Comparison of ENCODE assay signal across 13 cellular contexts in the genomic region with DNA sequence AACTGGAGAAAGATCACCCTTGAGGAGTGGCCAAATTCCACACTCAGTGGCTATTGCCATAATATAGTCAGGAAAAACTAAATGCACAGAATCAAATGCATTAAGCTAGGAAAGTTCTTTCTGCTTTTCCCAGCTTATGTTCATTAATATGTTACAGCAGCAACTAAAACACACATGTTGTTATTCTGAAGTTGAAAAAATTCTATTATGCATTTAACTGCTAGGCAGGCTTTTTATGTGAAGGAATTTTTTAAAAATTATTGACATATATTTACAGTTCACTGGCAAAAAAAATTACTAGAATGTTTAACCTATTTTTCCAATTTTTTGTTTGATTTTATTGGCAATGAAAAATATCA. TPM values are rescaled to one million over a fixed set of nuclear protein-coding genes. Genes with fewer than 3 reads are reported as not detected.
DNase-seq lines count a peak whose midpoint lies in the region; ATAC-seq and TF ChIP-seq lines count a peak whose summit lies in the region.
"Had no signal": no experiment of that assay in that cellular context is flagged by ENCODE, and none has a peak within 500 bp of the region (broad histone marks: within the 10 kb centered on the region; RNA-seq: fewer than 3 reads in every experiment).

No MANE protein-coding gene starts in this region.

- CTCF ChIA-PET in SK-N-SH (lab: Yijun Ruan, JAX) = interaction anchor here (0.8 to 10.7 kb wide), 9 partner anchors 9 to 151 kb away, joined by 3 to 160 read pairs (median 5); a partner anchor contains a TSS

- POLR2A ChIA-PET in SK-N-SH (lab: Yijun Ruan, JAX) = interaction anchor here (1.2 to 2.2 kb wide), 3 partner anchors 11 to 13 kb away, joined by 3 to 8 read pairs (median 8); a partner anchor contains a TSS

- no peak for DNase-seq in SK-N-SH
- no peak for DNase-seq in endothelial cell (ENCODE audit: low spot score)
- DNase-seq in neural progenitor cell (ENCODE audit: low spot score) = no peak
- no peak for DNase-seq in upper lobe of left lung
- DNase-seq in activated CD8-positive, alpha-beta memory T cell treated with anti-CD3 and anti-CD28 coated beads, Interleukin-2, amount 50 U/mL, for 4 hours = no peak
- DNase-seq: activated naive CD4-positive, alpha-beta T cell treated with anti-CD3 and anti-CD28 coated beads, Interleukin-2, amount 10 ng/mL, durations not matched to agents 7 days and 5 days; NCI-H1417 treated with DMSO at 0.1 percent for 48 hours; stimulated activated CD4-positive, alpha-beta T cell treated with anti-CD3 and anti-CD28 coated beads, Interleukin-2, amount 100 ng/mL, for 48 hours; stimulated activated naive B cell treated with anti-CD40 and anti-IgM and Interleukin-4, amounts not matched to agents 10 μg/mL and 1 μg/mL and 100 μg/mL, for 72 hours had no signal

- H3K27ac Mint-ChIP-seq in endothelial cell (ENCODE audit: unreplicated experiment) (peak overlapping the region; percentile 99), neural progenitor cell (no peak overlapping the region)
- H3K27ac Mint-ChIP-seq: activated naive CD4-positive, alpha-beta T cell treated with anti-CD3 and anti-CD28 coated beads, Interleukin-2, amount 10 ng/mL, durations not matched to agents 7 days and 5 days had no signal

- peaks cover 30% of the 10 kb centered on the region for H3F3A ChIP-seq in SK-N-SH (replicated peaks; ENCODE audit: insufficient read depth)
- H3F3A ChIP-seq in neural progenitor cell (ENCODE audit: low read depth) = peaks cover 19% of the 10 kb centered on the region

- H3K9me2 ChIP-seq in SK-N-SH = no peaks in the 10 kb centered on the region

- H3K4me3 ChIP-seq in SK-N-SH (ENCODE audit: low read depth in 2 of 2, low read length in 1 of 2) (peak overlapping the region; percentile 39 to 53), neural progenitor cell (no peak overlapping the region), upper lobe of left lung (peak overlapping the region in 2 of 4 donors; percentile 12 to 28)

- H3K9me3 ChIP-seq in SK-N-SH (no peaks in the 10 kb centered on the region), neural progenitor cell (ENCODE audit: low read depth) (no peaks in the 10 kb centered on the region), upper lobe of left lung (no peaks in the 10 kb centered on the region)

- no peak for TF ChIP-seq CTCF in SK-N-SH (IDR thresholded peaks at IDR 0.05)
- TF ChIP-seq CTCF in endothelial cell (IDR thresholded peaks at IDR 0.05; ENCODE audit: unreplicated experiment) = no peak
- no peak for TF ChIP-seq CTCF in neural progenitor cell (IDR thresholded peaks at IDR 0.05)
- TF ChIP-seq CTCF in upper lobe of left lung (IDR thresholded peaks at IDR 0.05) = no peak

- peaks cover 80% of the 10 kb centered on the region for H3K4me1 Mint-ChIP-seq in endothelial cell (ENCODE audit: unreplicated experiment)
- peaks cover 66% of the 10 kb centered on the region for H3K4me1 Mint-ChIP-seq in neural progenitor cell
- H3K4me1 Mint-ChIP-seq: activated naive CD4-positive, alpha-beta T cell treated with anti-CD3 and anti-CD28 coated beads, Interleukin-2, amount 10 ng/mL, durations not matched to agents 7 days and 5 days had no signal

- H3K4me3 Mint-ChIP-seq in endothelial cell (ENCODE audit: unreplicated experiment) = peak overlapping the region; percentile 92
- no peak overlapping the region for H3K4me3 Mint-ChIP-seq in neural progenitor cell
- H3K4me3 Mint-ChIP-seq: activated naive CD4-positive, alpha-beta T cell treated with anti-CD3 and anti-CD28 coated beads, Interleukin-2, amount 10 ng/mL, durations not matched to agents 7 days and 5 days had no signal

- H3K27ac ChIP-seq in SK-N-SH (ENCODE audit: low read depth in 2 of 2, low read length in 1 of 2) = peak overlapping the region; percentile 93 to 100
- no peak overlapping the region for H3K27ac ChIP-seq in neural progenitor cell
- H3K27ac ChIP-seq in upper lobe of left lung = peak overlapping the region; percentile 57 to 90 (median 84)
- H3K27ac ChIP-seq: 22Rv1 had no signal

- TF ChIP-seq EP300 in SK-N-SH (IDR thresholded peaks at IDR 0.05; ENCODE audit: borderline replicate concordance in 1 of 2, low read depth in 1 of 2, low read length in 1 of 2) (no peak), upper lobe of left lung (IDR thresholded peaks at IDR 0.05) (no peak)

- H3K27me3 ChIP-seq in SK-N-SH (ENCODE audit: insufficient read depth) (no peaks in the 10 kb centered on the region), neural progenitor cell (no peaks in the 10 kb centered on the region), upper lobe of left lung (no peaks in the 10 kb centered on the region)

- no peak for TF ChIP-seq RAD21 in SK-N-SH (IDR thresholded peaks at IDR 0.05; ENCODE audit: low read length)

- no peak overlapping the region for H2AFZ ChIP-seq in SK-N-SH (ENCODE audit: low read depth)
- no peak overlapping the region for H2AFZ ChIP-seq in neural progenitor cell (replicated peaks)

- no peak for TF ChIP-seq POLR2A in upper lobe of left lung (IDR thresholded peaks at IDR 0.05)

- H3K27me3 Mint-ChIP-seq in endothelial cell (ENCODE audit: unreplicated experiment) (peaks cover 5% of the 10 kb centered on the region), neural progenitor cell (ENCODE audit: insufficient read depth, low read depth) (no peaks in the 10 kb centered on the region)

- peak overlapping the region; percentile 81 for H3K4me2 ChIP-seq in SK-N-SH
- H3K4me2 ChIP-seq in neural progenitor cell = peak overlapping the region; percentile 61

- H3K36me3 ChIP-seq in SK-N-SH (replicated peaks in 1 of 2; ENCODE audit: control insufficient read depth in 1 of 2, insufficient read depth in 2 of 2, low read length in 1 of 2) (no peaks in the 10 kb centered on the region), neural progenitor cell (no peaks in the 10 kb centered on the region), upper lobe of left lung (no peaks in the 10 kb centered on the region)

- no peaks in the 10 kb centered on the region for H4K20me1 ChIP-seq in SK-N-SH (ENCODE audit: insufficient read depth)
- peaks cover 7% of the 10 kb centered on the region for H4K20me1 ChIP-seq in neural progenitor cell (ENCODE audit: low read depth)

- H3K9me3 Mint-ChIP-seq in endothelial cell (ENCODE audit: unreplicated experiment) (no peaks in the 10 kb centered on the region), neural progenitor cell (peaks cover 3% of the 10 kb centered on the region)
- H3K9me3 Mint-ChIP-seq: activated naive CD4-positive, alpha-beta T cell treated with anti-CD3 and anti-CD28 coated beads, Interleukin-2, amount 10 ng/mL, durations not matched to agents 7 days and 5 days had no signal

- H3K36me3 Mint-ChIP-seq in endothelial cell (ENCODE audit: low read depth, unreplicated experiment) (peaks cover 18% of the 10 kb centered on the region), neural progenitor cell (peaks cover 4% of the 10 kb centered on the region)
- H3K36me3 Mint-ChIP-seq: activated naive CD4-positive, alpha-beta T cell treated with anti-CD3 and anti-CD28 coated beads, Interleukin-2, amount 10 ng/mL, durations not matched to agents 7 days and 5 days had no signal

- peak overlapping the region; percentile 68 for H3K9ac ChIP-seq in SK-N-SH
- no peak overlapping the region for H3K9ac ChIP-seq in neural progenitor cell

- H3K79me2 ChIP-seq in SK-N-SH (ENCODE audit: insufficient read depth) (peaks cover 80% of the 10 kb centered on the region), neural progenitor cell (ENCODE audit: low read depth) (peaks cover 75% of the 10 kb centered on the region)

- ATAC-seq in SK-N-SH treated with all-trans-retinoic acid at 6 μM for 48 hours (no peak), upper lobe of left lung (ENCODE audit: low FRiP score in 2 of 2) (no peak), HG02588 (IDR thresholded peaks at IDR 0.05; ENCODE audit: unreplicated experiment) (no peak), HG03095 (IDR thresholded peaks at IDR 0.05; ENCODE audit: unreplicated experiment) (no peak)
- ATAC-seq: stimulated activated naive B cell treated with anti-CD40 and anti-IgM and Interleukin-4, amounts not matched to agents 10 μg/mL and 1 μg/mL and 100 μg/mL, for 72 hours had no signal

- H3K4me1 ChIP-seq in SK-N-SH (ENCODE audit: control insufficient read depth in 1 of 2, insufficient read depth in 2 of 2, low read depth in 1 of 2, low read length in 1 of 2) (peaks cover 30 to 77% of the 10 kb centered on the region in 2 experiments), neural progenitor cell (peaks cover 54% of the 10 kb centered on the region), upper lobe of left lung (peaks cover 39 to 61% (median 51%) of the 10 kb centered on the region in 4 donors)

TF ChIP-seq in SK-N-SH, 30 proteins besides CTCF, POLR2A, EP300 and RAD21 (continues in another document):
- no peak for TF ChIP-seq SMC3 (IDR thresholded peaks at IDR 0.05; ENCODE audit: low read depth, low read length)
- TF ChIP-seq NFIC (IDR thresholded peaks at IDR 0.05; ENCODE audit: borderline replicate concordance) = no peak
- TF ChIP-seq GABPA (IDR thresholded peaks at IDR 0.05; ENCODE audit: low read depth) = no peak
- TF ChIP-seq RXRA (IDR thresholded peaks at IDR 0.05; ENCODE audit: borderline replicate concordance, low read depth) = no peak

TF ChIP-seq in SK-N-SH treated with all-trans-retinoic acid at 6 μM for 48 hours, 23 proteins besides CTCF, POLR2A, EP300 and RAD21 (continues in another document):
- TF ChIP-seq RARB (CRISPR knock-in tag; IDR thresholded peaks at IDR 0.05) (no peak), OSR1 (CRISPR knock-in tag; IDR thresholded peaks at IDR 0.05) (no peak), BACH2 (CRISPR knock-in tag; IDR thresholded peaks at IDR 0.05; ENCODE audit: borderline replicate concordance) (no peak), ZNF8 (CRISPR knock-in tag; IDR thresholded peaks at IDR 0.05) (no peak)
- TF ChIP-seq, protein P1, sequence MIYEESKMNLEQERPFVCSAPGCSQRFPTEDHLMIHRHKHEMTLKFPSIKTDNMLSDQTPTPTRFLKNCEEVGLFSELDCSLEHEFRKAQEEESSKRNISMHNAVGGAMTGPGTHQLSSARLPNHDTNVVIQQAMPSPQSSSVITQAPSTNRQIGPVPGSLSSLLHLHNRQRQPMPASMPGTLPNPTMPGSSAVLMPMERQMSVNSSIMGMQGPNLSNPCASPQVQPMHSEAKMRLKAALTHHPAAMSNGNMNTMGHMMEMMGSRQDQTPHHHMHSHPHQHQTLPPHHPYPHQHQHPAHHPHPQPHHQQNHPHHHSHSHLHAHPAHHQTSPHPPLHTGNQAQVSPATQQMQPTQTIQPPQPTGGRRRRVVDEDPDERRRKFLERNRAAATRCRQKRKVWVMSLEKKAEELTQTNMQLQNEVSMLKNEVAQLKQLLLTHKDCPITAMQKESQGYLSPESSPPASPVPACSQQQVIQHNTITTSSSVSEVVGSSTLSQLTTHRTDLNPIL (CRISPR knock-in tag; IDR thresholded peaks at IDR 0.05; ENCODE audit: low read depth) = no peak

RNA-seq across cellular contexts. Expression of a gene that starts 13.8 kb away (rescaled TPM):
- 13.0 and 18.1 TPM in 2 replicates for polyA plus RNA-seq in SK-N-SH (2012; rRNA removed)
- polyA plus RNA-seq in SK-N-SH (2012; cell fraction: cytosol; rRNA removed) = 17.4 and 22.1 TPM in 2 replicates
- polyA plus RNA-seq in SK-N-SH (2012; cell fraction: nucleus; rRNA removed) = 13.8 and 25.4 TPM in 2 replicates
- total RNA-seq in endothelial cell (ENCODE audit: unreplicated experiment) (102 TPM), neural progenitor cell (ENCODE audit: low replicate concordance) (31.2 and 41.5 TPM in 2 replicates), upper lobe of left lung (10 to 100 TPM in 3 of 6 donors, 1 to 10 TPM in 3; 6.3 to 28.7 (median 9.5) TPM)
